ENCODE assay signal across 9 cellular contexts in genomic region chr14:89214221-89214965, GRCh38.
A peak's percentile ranks its signal among the peaks of the same experiment; 100 is the strongest.
DNase-seq lines count a peak whose midpoint lies in the region; ATAC-seq and TF ChIP-seq lines count a peak whose summit lies in the region.
"Had no signal": no experiment of that assay in that cellular context is flagged by ENCODE, and none has a peak within 500 bp of the region (broad histone marks: within the 10 kb centered on the region; RNA-seq: fewer than 3 reads in every experiment).

No MANE protein-coding gene starts in this region.

- no peaks in the 10 kb centered on the region for H3K36me3 ChIP-seq in ascending aorta

- H3K27ac Mint-ChIP-seq in stimulated activated naive B cell treated with anti-CD40 and anti-IgM and Interleukin-4, amounts not matched to agents 10 μg/mL and 1 μg/mL and 100 μg/mL, for 72 hours: peak overlapping the region; percentile 69

- peaks cover 27 to 54% of the 10 kb centered on the region in 2 donors for H3K36me3 Mint-ChIP-seq in stimulated activated naive B cell treated with anti-CD40 and anti-IgM and Interleukin-4, amounts not matched to agents 10 μg/mL and 1 μg/mL and 100 μg/mL, for 72 hours

- peak in 2 of 3 experiments; percentile 12 to 37 for TF ChIP-seq CTCF in ascending aorta (IDR thresholded peaks at IDR 0.05)

- intact Hi-C loops in ascending aorta (cut with DNase I): loop anchor here (5.0 to 10.0 kb wide), 2 partner anchors 37 to 700 kb away; no protein-coding TSS in a partner anchor

- no peaks in the 10 kb centered on the region for H3K27me3 Mint-ChIP-seq in stimulated activated naive B cell treated with anti-CD40 and anti-IgM and Interleukin-4, amounts not matched to agents 10 μg/mL and 1 μg/mL and 100 μg/mL, for 72 hours

- peak overlapping the region in 1 of 2 donors; percentile 38 for H3K4me3 ChIP-seq in ascending aorta
- H3K4me3 ChIP-seq: GM12878 had no signal

- H3K27ac ChIP-seq in ascending aorta: peak overlapping the region; percentile 56 to 73

- H3K27me3 ChIP-seq in ascending aorta: no peaks in the 10 kb centered on the region

- no peak overlapping the region for H3K4me3 Mint-ChIP-seq in stimulated activated naive B cell treated with anti-CD40 and anti-IgM and Interleukin-4, amounts not matched to agents 10 μg/mL and 1 μg/mL and 100 μg/mL, for 72 hours

- no peaks in the 10 kb centered on the region for H3K9me3 Mint-ChIP-seq in stimulated activated naive B cell treated with anti-CD40 and anti-IgM and Interleukin-4, amounts not matched to agents 10 μg/mL and 1 μg/mL and 100 μg/mL, for 72 hours

- no peak for ATAC-seq in stimulated activated naive B cell treated with anti-CD40 and anti-IgM and Interleukin-4, amounts not matched to agents 10 μg/mL and 1 μg/mL and 100 μg/mL, for 72 hours (replicated peaks)
- no peak for ATAC-seq in GM18861 (IDR thresholded peaks at IDR 0.05; ENCODE audit: unreplicated experiment)
- ATAC-seq in HG03159 (IDR thresholded peaks at IDR 0.05; ENCODE audit: unreplicated experiment): no peak
- ATAC-seq: GM12878 had no signal

- peaks cover 4 to 40% of the 10 kb centered on the region in 2 donors for H3K4me1 ChIP-seq in ascending aorta

- DNase-seq in NCI-H1092 treated with DMSO at 0.1 percent for 48 hours (lab: John Stamatoyannopoulos, UW) (peak; percentile 98), ascending aorta (ENCODE audit: low spot score in 2 of 2) (peak; percentile 57 to 89), islet precursor cell (peak; percentile 63), Kasumi-1 (lab: John Stamatoyannopoulos, UW) (no peak)
- no peak for DNase-seq in stimulated activated naive B cell treated with anti-CD40 and anti-IgM and Interleukin-4, amounts not matched to agents 10 μg/mL and 1 μg/mL and 100 μg/mL, for 72 hours
- DNase-seq in activated CD8-positive, alpha-beta memory T cell treated with anti-CD3 and anti-CD28 coated beads, Interleukin-2, amount 50 U/mL, for 4 hours: no peak

- H3K4me1 Mint-ChIP-seq in stimulated activated naive B cell treated with anti-CD40 and anti-IgM and Interleukin-4, amounts not matched to agents 10 μg/mL and 1 μg/mL and 100 μg/mL, for 72 hours: peaks cover 14 to 43% of the 10 kb centered on the region in 2 donors

- no peaks in the 10 kb centered on the region for H3K9me3 ChIP-seq in ascending aorta

Comparison
In these comparisons a context has a peak if more than half of its experiments do, and no peak if none do; other contexts are left out.
1. DNase-seq: peak in NCI-H1092 treated with DMSO at 0.1 percent for 48 hours (single experiment), ascending aorta (2 of 2) and islet precursor cell (single experiment); none in stimulated activated naive B cell treated with anti-CD40 and anti-IgM and Interleukin-4, amounts not matched to agents 10 μg/mL and 1 μg/mL and 100 μg/mL, for 72 hours (single experiment), activated CD8-positive, alpha-beta memory T cell treated with anti-CD3 and anti-CD28 coated beads, Interleukin-2, amount 50 U/mL, for 4 hours (single experiment) and Kasumi-1 (0 of 2).